27 cellular contexts compared by ENCODE assay signal in the genomic region with DNA sequence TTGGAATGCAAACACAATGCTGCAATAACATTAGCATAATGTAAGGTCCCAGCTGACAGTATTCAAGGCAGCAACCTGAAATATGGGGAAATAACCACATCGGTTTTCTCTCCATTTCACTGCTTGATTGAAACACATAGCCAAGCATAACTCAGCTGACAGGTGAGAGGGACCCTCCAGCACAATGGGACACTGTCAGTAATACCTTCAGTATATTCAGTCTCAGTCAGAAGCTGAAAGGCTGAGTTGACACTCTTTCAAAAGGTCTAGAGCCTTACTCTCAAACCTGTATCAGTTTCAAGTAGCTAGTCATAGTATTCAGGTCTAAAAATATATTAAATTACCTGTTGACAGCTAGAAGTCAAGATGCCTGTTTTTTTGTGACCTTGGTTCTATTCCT.
"Had no signal": no experiment of that assay in that cellular context is flagged by ENCODE, and none has a peak within 500 bp of the region (broad histone marks: within the 10 kb centered on the region; RNA-seq: fewer than 3 reads in every experiment).

No MANE protein-coding gene starts in this region.

- H3K27me3 ChIP-seq: body of pancreas, breast epithelium, MG63, SJSA1 had no signal

- ATAC-seq: activated CD8-positive, alpha-beta T cell treated with anti-CD3 and anti-CD28 coated beads for 36 hours; activated T-cell treated with anti-CD3 and anti-CD28 coated beads, Interleukin-2, amount 50 U/mL, for 72 hours; activated T-helper 17 cell treated with anti-CD3 and anti-CD28 coated beads, Interleukin-2, amount 50 U/mL, for 72 hours; body of pancreas had no signal

- H3K36me3 ChIP-seq: breast epithelium, MG63, SJSA1 had no signal

- H2AFZ ChIP-seq: PC-9 had no signal

- DNase-seq: activated CD4-positive, alpha-beta T cell treated with anti-CD3 and anti-CD28 coated beads, Interleukin-2, amount 10 ng/mL, durations not matched to agents 24 days and 14 days; activated CD4-positive, alpha-beta T cell treated with anti-CD3 and anti-CD28 coated beads, Interleukin-2, amount 50 U/mL, for 4 hours; activated CD8-positive, alpha-beta T cell treated with anti-CD3 and anti-CD28 coated beads for 36 hours; activated gamma-delta T cell; activated naive CD4-positive, alpha-beta T cell treated with Interleukin-2 at 50 U/mL for 16 hours; activated naive CD8-positive, alpha-beta T cell treated with anti-CD3 and anti-CD28 coated beads, Interleukin-2, amount 10 ng/mL, durations not matched to agents 7 days and 5 days; activated T-cell treated with anti-CD3 and anti-CD28 coated beads, Interleukin-2, amount 50 U/mL, for 1 hour; activated T-cell treated with anti-CD3 and anti-CD28 coated beads, Interleukin-2, amount 50 U/mL, for 72 hours; body of pancreas; cerebellar nuclear complex; Kasumi-1; MG63; MV-4-11; NCI-H1092; NCI-H1417; NCI-H146; NCI-H187; NCI-H2029 treated with DMSO at 0.1 percent for 48 hours; NCI-H510A; NCI-H526; NCI-H748 treated with DMSO at 0.1 percent for 48 hours; PC-9; Right ventricle myocardium superior; SK-N-SH had no signal

- H3K4me2 ChIP-seq: PC-9, SK-N-SH had no signal

- H3K4me1 ChIP-seq: body of pancreas, breast epithelium had no signal

- H3K4me3 ChIP-seq: body of pancreas, breast epithelium, MG63, PC-9, SJSA1 had no signal

- H3K9me2 ChIP-seq: SK-N-SH had no signal

- H3K9me3 ChIP-seq: body of pancreas, breast epithelium, SK-N-SH had no signal

- H3K9ac ChIP-seq: SK-N-SH had no signal

- H3K27ac ChIP-seq: body of pancreas, breast epithelium, PC-9, SJSA1 had no signal
